In genomic region chr4:79552311-79552710, GRCh38 we compare ENCODE assay signal across 24 cellular contexts.
DNase-seq lines count a peak whose midpoint lies in the region; ATAC-seq and TF ChIP-seq lines count a peak whose summit lies in the region.
"Had no signal": no experiment of that assay in that cellular context is flagged by ENCODE, and none has a peak within 500 bp of the region (broad histone marks: within the 10 kb centered on the region; RNA-seq: fewer than 3 reads in every experiment).

No MANE protein-coding gene starts in this region.

- no peak for DNase-seq in H9
- DNase-seq in WTC11 (ENCODE audit: low spot score) = no peak
- DNase-seq in iPS DF 4.7 (ENCODE audit: extremely low read depth, low spot score) = peak; percentile 28
- DNase-seq in NCI-H2227 treated with DMSO at 0.1 percent for 48 hours (lab: John Stamatoyannopoulos, UW) = no peak
- no peak for DNase-seq in activated naive CD4-positive, alpha-beta T cell treated with anti-CD3 and anti-CD28 coated beads for 36 hours
- DNase-seq: ACHN; BE2C; C1 segment of cervical spinal cord; CD4-positive, CD25-positive, alpha-beta regulatory T cell; CD8-positive, alpha-beta memory T cell; COR-L47; DMS 273 treated with DMSO at 0.1 percent for 48 hours; DMS53; DND-41; EL; GDM1; GM23248; H7; Karpas-422; KBM-7 had no signal

- no peak overlapping the region for H2BK12ac ChIP-seq in H9 (ENCODE audit: insufficient read length, low read depth, low read length)

- H3K56ac ChIP-seq in H9 (ENCODE audit: insufficient read length, low read depth, low read length) = no peak overlapping the region

- H3K36me3 Mint-ChIP-seq in H9 (ENCODE audit: insufficient read depth in 1 of 3, low read depth in 3 of 3) (peaks cover 9 to 67% (median 9%) of the 10 kb centered on the region in 3 experiments), WTC11 (peaks cover 80% of the 10 kb centered on the region)
- no peaks in the 10 kb centered on the region for H3K36me3 Mint-ChIP-seq in activated naive CD4-positive, alpha-beta T cell treated with anti-CD3 and anti-CD28 coated beads for 36 hours (ENCODE audit: low read depth)
- H3K36me3 Mint-ChIP-seq: CD4-positive, CD25-positive, alpha-beta regulatory T cell; CD8-positive, alpha-beta memory T cell; IgD-negative memory B cell had no signal

- no peaks in the 10 kb centered on the region for H3K79me2 ChIP-seq in H9 (ENCODE audit: insufficient read depth, low read length)

- no peak overlapping the region for H3K14ac ChIP-seq in H9 (ENCODE audit: insufficient read depth, low read length)

- H2AFZ ChIP-seq in H9 (ENCODE audit: low read length) = no peak overlapping the region
- H2AFZ ChIP-seq: GM23248 had no signal

- no peak overlapping the region for H3K4ac ChIP-seq in H9 (ENCODE audit: low read depth, low read length)

- no peak overlapping the region for H2BK120ac ChIP-seq in H9 (ENCODE audit: low read depth, low read length, poor library complexity, severe bottlenecking)

- H2BK15ac ChIP-seq in H9 (ENCODE audit: low read depth, low read length) = no peak overlapping the region

- H3K4me1 ChIP-seq in H9 (ENCODE audit: insufficient read depth, low read length) = no peaks in the 10 kb centered on the region; the same call in 1 of the 2 replicates
- H3K4me1 ChIP-seq: BE2C had no signal

- no peaks in the 10 kb centered on the region for H3K23me2 ChIP-seq in H9 (ENCODE audit: insufficient read length, low read depth, low read length, poor library complexity, severe bottlenecking)

- no peak overlapping the region for H4K5ac ChIP-seq in H9 (ENCODE audit: insufficient read length, low read depth, low read length)

- H4K20me1 ChIP-seq in H9 (ENCODE audit: control insufficient read depth, insufficient read depth, insufficient read length) = no peaks in the 10 kb centered on the region

- no peak overlapping the region for H3K4me2 ChIP-seq in H9 (ENCODE audit: insufficient read depth, insufficient read length, low read length)

- H2AK5ac ChIP-seq in H9 (ENCODE audit: insufficient read length, low read length) = no peak overlapping the region

- H3K9me3 ChIP-seq in H9 (ENCODE audit: control insufficient read depth, low read depth, low read length) = no peaks in the 10 kb centered on the region
- H3K9me3 ChIP-seq: BE2C had no signal

- H3K27ac Mint-ChIP-seq in H9 (peak overlapping the region in 2 of 3 experiments; percentile 29 to 55; a peak in 2 of 7 replicates), WTC11 (peak overlapping the region; percentile 46)
- no peak overlapping the region for H3K27ac Mint-ChIP-seq in activated naive CD4-positive, alpha-beta T cell treated with anti-CD3 and anti-CD28 coated beads for 36 hours
- H3K27ac Mint-ChIP-seq: CD4-positive, CD25-positive, alpha-beta regulatory T cell; CD8-positive, alpha-beta memory T cell; IgD-negative memory B cell had no signal

- H3K4me1 Mint-ChIP-seq in H9 (peaks cover 20 to 25% of the 10 kb centered on the region in 2 experiments), WTC11 (peaks cover 56% of the 10 kb centered on the region)
- no peaks in the 10 kb centered on the region for H3K4me1 Mint-ChIP-seq in activated naive CD4-positive, alpha-beta T cell treated with anti-CD3 and anti-CD28 coated beads for 36 hours (ENCODE audit: low read depth)
- H3K4me1 Mint-ChIP-seq: CD4-positive, CD25-positive, alpha-beta regulatory T cell; CD8-positive, alpha-beta memory T cell had no signal

- H3T11ph ChIP-seq in H9 (ENCODE audit: low read length) = no peak overlapping the region

- H3K27me3 Mint-ChIP-seq in H9 (ENCODE audit: low read depth) (no peaks in the 10 kb centered on the region), WTC11 (ENCODE audit: low read depth) (no peaks in the 10 kb centered on the region)
- H3K27me3 Mint-ChIP-seq in activated naive CD4-positive, alpha-beta T cell treated with anti-CD3 and anti-CD28 coated beads for 36 hours (ENCODE audit: low read depth) = no peaks in the 10 kb centered on the region
- H3K27me3 Mint-ChIP-seq: CD4-positive, CD25-positive, alpha-beta regulatory T cell; CD8-positive, alpha-beta memory T cell; IgD-negative memory B cell had no signal

- no peak for TF ChIP-seq CTCF in H9 (conservative IDR thresholded peaks at IDR 0.05)
- TF ChIP-seq CTCF in WTC11 (IDR thresholded peaks at IDR 0.05) = no peak

- H3K18ac ChIP-seq in H9 (ENCODE audit: insufficient read length, low read depth, low read length) = no peak overlapping the region

- intact Hi-C loops in activated naive CD4-positive, alpha-beta T cell treated with anti-CD3 and anti-CD28 coated beads for 36 hours (cut with micrococcal nuclease) = no loop called here

- H3K23ac ChIP-seq in H9 (ENCODE audit: insufficient read length, low read depth, low read length) = no peak overlapping the region

- H4K91ac ChIP-seq in H9 (ENCODE audit: insufficient read length, low read depth, low read length) = no peak overlapping the region

- H3K9ac ChIP-seq in H9 (ENCODE audit: extremely low read depth, insufficient read length, low read length) = no peak overlapping the region
- H3K9ac ChIP-seq: GM23248 had no signal

- H3K79me1 ChIP-seq in H9 (ENCODE audit: insufficient read depth, low read depth, low read length, poor library complexity, severe bottlenecking) = no peaks in the 10 kb centered on the region

- no peak overlapping the region for H2BK20ac ChIP-seq in H9 (ENCODE audit: low read depth, low read length, poor library complexity, severe bottlenecking)

- no peak overlapping the region for H2BK5ac ChIP-seq in H9 (ENCODE audit: insufficient read length, low read length)

- POLR2A ChIA-PET in WTC11 (lab: Charles Lee) = no interaction called here

- CTCF ChIA-PET in WTC11 (lab: Charles Lee) = no interaction called here
- CTCF ChIA-PET in activated naive CD4-positive, alpha-beta T cell treated with anti-CD3 and anti-CD28 coated beads for 36 hours (lab: Charles Lee) = no interaction called here

- H3K27me3 ChIP-seq in H9 (ENCODE audit: insufficient read depth, low read length) = no peaks in the 10 kb centered on the region
- H3K27me3 ChIP-seq: BE2C had no signal

- no peak overlapping the region for H3K4me3 Mint-ChIP-seq in H9
- H3K4me3 Mint-ChIP-seq in WTC11 = peak overlapping the region; percentile 2; the same call in 1 of the 2 replicates
- no peak overlapping the region for H3K4me3 Mint-ChIP-seq in activated naive CD4-positive, alpha-beta T cell treated with anti-CD3 and anti-CD28 coated beads for 36 hours
- H3K4me3 Mint-ChIP-seq: CD4-positive, CD25-positive, alpha-beta regulatory T cell; CD8-positive, alpha-beta memory T cell; IgD-negative memory B cell had no signal

- H4K8ac ChIP-seq in H9 (replicated peaks; ENCODE audit: insufficient read length, low read depth, low read length) = no peak overlapping the region

- ATAC-seq in WTC11 (peak; percentile 89), HG03457 (IDR thresholded peaks at IDR 0.05; ENCODE audit: unreplicated experiment) (no peak), GM21390 (IDR thresholded peaks at IDR 0.05; ENCODE audit: unreplicated experiment) (no peak)
- ATAC-seq: HepG2 had no signal

- peaks cover 4 to 12% of the 10 kb centered on the region in 2 experiments for H3K9me3 Mint-ChIP-seq in H9
- peaks cover 39% of the 10 kb centered on the region for H3K9me3 Mint-ChIP-seq in WTC11
- H3K9me3 Mint-ChIP-seq in activated naive CD4-positive, alpha-beta T cell treated with anti-CD3 and anti-CD28 coated beads for 36 hours = no peaks in the 10 kb centered on the region

- peak overlapping the region; percentile 29 for H3K27ac ChIP-seq in H9 (ENCODE audit: insufficient read length, low read depth, low read length)
- H3K27ac ChIP-seq: GM23248 had no signal

TF ChIP-seq in WTC11, 78 proteins besides CTCF, POLR2A, EP300 and RAD21:
- TF ChIP-seq ZNF512 (CRISPR knock-in tag; IDR thresholded peaks at IDR 0.05; ENCODE audit: borderline replicate concordance) = no peak
- no peak for TF ChIP-seq NFATC4 (CRISPR knock-in tag; IDR thresholded peaks at IDR 0.05)
- no peak for TF ChIP-seq IRF2 (CRISPR knock-in tag; IDR thresholded peaks at IDR 0.05; ENCODE audit: borderline replicate concordance, low read depth)
- no peak for TF ChIP-seq NR1H2 (CRISPR knock-in tag; IDR thresholded peaks at IDR 0.05)
- TF ChIP-seq MXD4 (CRISPR knock-in tag; IDR thresholded peaks at IDR 0.05; ENCODE audit: borderline replicate concordance) = no peak
- TF ChIP-seq NFE2L1 (CRISPR knock-in tag; IDR thresholded peaks at IDR 0.05) = no peak
- no peak for TF ChIP-seq PREB (CRISPR knock-in tag; IDR thresholded peaks at IDR 0.05; ENCODE audit: borderline replicate concordance)
